Comparison of ENCODE assay signal across 26 cellular contexts in the genomic region with DNA sequence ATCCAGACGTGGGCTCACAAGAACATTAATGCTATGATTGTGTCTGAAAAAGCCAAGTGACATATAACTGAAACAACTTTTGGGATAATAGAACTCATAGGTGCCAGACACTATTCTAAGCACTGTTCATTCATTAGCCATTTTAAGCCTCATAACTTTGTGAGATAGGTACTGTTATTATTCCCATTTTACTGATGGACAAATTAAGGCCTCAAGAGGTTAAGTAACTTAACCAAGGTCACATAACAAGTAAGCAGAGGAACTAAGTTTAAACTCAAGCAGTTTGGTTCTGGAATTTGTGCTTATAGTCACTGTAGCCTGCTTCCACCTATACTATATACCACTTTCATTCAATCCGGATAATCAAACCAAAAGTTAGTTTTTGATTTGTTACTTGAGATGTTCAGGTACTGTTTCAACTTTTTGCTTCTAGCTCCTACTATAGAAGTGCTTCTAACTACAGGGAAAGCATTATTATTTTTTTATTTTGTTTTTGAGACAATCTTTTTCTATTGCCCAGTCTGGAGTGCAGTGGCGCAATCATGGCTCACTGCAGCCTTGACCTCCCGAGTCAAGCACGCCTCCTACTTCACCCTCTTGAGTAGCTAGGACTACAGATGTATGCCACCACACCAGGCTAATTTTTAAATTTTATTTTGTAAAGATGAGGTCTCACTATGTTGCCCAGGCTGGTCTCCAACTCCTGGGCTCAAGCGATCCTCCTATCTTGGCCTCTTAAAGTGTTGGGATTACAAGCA.
"Had no signal": no experiment of that assay in that cellular context is flagged by ENCODE, and none has a peak within 500 bp of the region (broad histone marks: within the 10 kb centered on the region; RNA-seq: fewer than 3 reads in every experiment).

No MANE protein-coding gene starts in this region.

- H3K27me3 Mint-ChIP-seq: effector memory CD8-positive, alpha-beta T cell; memory B cell; progenitor cell of endocrine pancreas; type B pancreatic cell had no signal

- H3K9me3 Mint-ChIP-seq: effector memory CD8-positive, alpha-beta T cell; immature natural killer cell; memory B cell; natural killer cell; stimulated activated effector memory CD8-positive, alpha-beta T cell treated with anti-CD3 and anti-CD28 coated beads, Interleukin-12 subunit alpha, Interleukin-12 subunit beta, amount 100 ng/mL, for 72 hours; type B pancreatic cell had no signal

- H3K27ac Mint-ChIP-seq: immature natural killer cell; memory B cell; natural killer cell; progenitor cell of endocrine pancreas; stimulated activated effector memory CD8-positive, alpha-beta T cell treated with anti-CD3 and anti-CD28 coated beads, Interleukin-12 subunit alpha, Interleukin-12 subunit beta, amount 100 ng/mL, for 72 hours; type B pancreatic cell had no signal

- H3K4me1 Mint-ChIP-seq: immature natural killer cell; memory B cell; stimulated activated effector memory CD8-positive, alpha-beta T cell treated with anti-CD3 and anti-CD28 coated beads, Interleukin-12 subunit alpha, Interleukin-12 subunit beta, amount 100 ng/mL, for 72 hours had no signal

- H3K36me3 Mint-ChIP-seq: natural killer cell had no signal

- H3K36me3 ChIP-seq: pancreas had no signal

- H3K27me3 ChIP-seq: foreskin keratinocyte, pancreas, testis, tibial artery had no signal

- H3K4me3 ChIP-seq: lung, pancreas, smooth muscle cell, testis, tibial artery had no signal

- H3K4me1 ChIP-seq: foreskin keratinocyte, testis, tibial artery had no signal

- H3K27ac ChIP-seq: foreskin keratinocyte, pancreas, testis, tibial artery had no signal

- H3K9me3 ChIP-seq: pancreas, testis, tibial artery had no signal

- DNase-seq: cortex of kidney; effector memory CD8-positive, alpha-beta T cell; foreskin keratinocyte; glutamatergic neuron; hypothalamus; immature natural killer cell; islet precursor cell; kidney glomerular epithelial cell; left colon; left ventricle myocardium superior; natural killer cell; occipital lobe; pancreas; stimulated activated CD4-positive, alpha-beta T cell treated with anti-CD3 and anti-CD28 coated beads, Interleukin-12 subunit alpha, Interleukin-12 subunit beta, amount 100 ng/mL, for 4 hours; stimulated activated CD4-positive, alpha-beta T cell treated with anti-CD3 and anti-CD28 coated beads, Interleukin-1b, Interleukin-23, amount 100 ng/mL, for 48 hours; stimulated activated CD4-positive, alpha-beta T cell treated with anti-CD3 and anti-CD28 coated beads, Interleukin-4, amount 100 ng/mL, for 1 hour; stimulated activated naive CD8-positive, alpha-beta T cell treated with anti-CD3 and anti-CD28 coated beads, Interleukin-15, Interleukin-2, amounts not matched to agents 100 U/mL and 50 U/mL, for 24 hours; substantia nigra; testis; tibial artery had no signal

- H3K4me3 Mint-ChIP-seq: effector memory CD8-positive, alpha-beta T cell; immature natural killer cell; memory B cell; natural killer cell; stimulated activated effector memory CD8-positive, alpha-beta T cell treated with anti-CD3 and anti-CD28 coated beads, Interleukin-12 subunit alpha, Interleukin-12 subunit beta, amount 100 ng/mL, for 72 hours; type B pancreatic cell had no signal
